Comparison of ENCODE assay signal across 18 cellular contexts in the genomic region with DNA sequence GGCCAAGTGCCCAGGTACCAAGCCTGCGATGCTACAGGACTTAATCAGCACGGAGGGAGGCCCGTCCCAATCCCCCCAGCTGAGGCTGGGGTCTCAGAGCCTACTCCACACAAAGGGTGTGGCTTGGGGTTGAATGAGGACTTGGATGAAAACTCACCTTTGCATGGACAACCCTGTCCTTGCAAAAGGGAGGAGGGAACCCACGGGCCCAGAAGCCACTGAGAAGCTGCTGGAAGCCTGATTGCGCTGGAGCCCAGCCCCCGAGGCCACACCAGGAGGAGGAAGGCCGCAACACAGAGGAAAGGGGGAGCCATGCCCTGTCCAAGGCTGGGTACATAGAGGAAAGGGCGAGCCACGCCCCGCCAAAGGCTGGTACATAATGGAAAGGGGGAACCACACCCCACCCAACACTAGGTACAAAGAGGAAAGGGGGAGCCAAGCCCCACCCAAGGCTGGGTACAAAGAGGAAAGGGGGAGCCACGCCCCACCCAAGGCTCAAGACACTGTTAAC.
A peak's percentile ranks its signal among the peaks of the same experiment; 100 is the strongest.
DNase-seq lines count a peak whose midpoint lies in the region; ATAC-seq, FAIRE-seq and TF ChIP-seq lines count a peak whose summit lies in the region.
"Had no signal": no experiment of that assay in that cellular context is flagged by ENCODE, and none has a peak within 500 bp of the region (broad histone marks: within the 10 kb centered on the region; RNA-seq: fewer than 3 reads in every experiment).

No MANE protein-coding gene starts in this region.

- H3K4me3 Mint-ChIP-seq in osteocyte (ENCODE audit: unreplicated experiment), result no peak overlapping the region
- H3K4me3 Mint-ChIP-seq: CD4-positive, CD25-positive, alpha-beta regulatory T cell had no signal

- peaks cover 0 to 31% (median 15%) of the 10 kb centered on the region in 4 donors for H3K4me1 ChIP-seq in upper lobe of left lung
- H3K4me1 ChIP-seq: A549 had no signal

- WGBS in upper lobe of left lung, 2 donors, result 91 to 93% methylated on average over 2 to 11 of the region's 11 CpGs

- H3K27me3 Mint-ChIP-seq in osteocyte (ENCODE audit: unreplicated experiment), result no peaks in the 10 kb centered on the region
- H3K27me3 Mint-ChIP-seq: CD4-positive, CD25-positive, alpha-beta regulatory T cell had no signal

- TF ChIP-seq CTCF in RWPE1 (conservative IDR thresholded peaks at IDR 0.05; ENCODE audit: low read depth) (no peak), osteocyte (IDR thresholded peaks at IDR 0.05) (no peak), upper lobe of left lung (IDR thresholded peaks at IDR 0.05) (no peak)

- POLR2A ChIA-PET in RWPE1 (lab: Yijun Ruan, JAX; ENCODE audit: low non-redundant PET), result no interaction called here

- TF ChIP-seq POLR2A in upper lobe of left lung (IDR thresholded peaks at IDR 0.05) (no peak), H54 (IDR thresholded peaks at IDR 0.05; ENCODE audit: low read depth, low read length) (no peak)

- FAIRE-seq in H54 (lab: Jason Lieb, UNC), result no peak
- FAIRE-seq: A549, GM12878, GM18507 had no signal

- H3K9me3 Mint-ChIP-seq in osteocyte (ENCODE audit: unreplicated experiment), result no peaks in the 10 kb centered on the region

- TF ChIP-seq EP300 in upper lobe of left lung (IDR thresholded peaks at IDR 0.05), result no peak

- H3K27ac ChIP-seq in RWPE1, result peak overlapping the region; percentile 65; the same call in 1 of the 2 replicates
- no peak overlapping the region for H3K27ac ChIP-seq in upper lobe of left lung
- H3K27ac ChIP-seq: A549 had no signal

- no peaks in the 10 kb centered on the region for H3K27me3 ChIP-seq in upper lobe of left lung

- DNase-seq in activated effector memory CD4-positive, alpha-beta T cell treated with anti-CD3 and anti-CD28 coated beads, Interleukin-2, amount 50 U/mL, for 16 hours, result peak; percentile 59
- no peak for DNase-seq in activated effector memory CD4-positive, alpha-beta T cell treated with Interleukin-2 at 50 U/mL for 16 hours
- DNase-seq in RWPE1 (ENCODE audit: low spot score) (no peak), osteocyte (ENCODE audit: extremely low spot score, unreplicated experiment) (peak; percentile 68), upper lobe of left lung (peak; percentile 12 to 47), H54 (ENCODE audit: insufficient read length, low spot score) (no peak), NCI-H2227 (lab: John Stamatoyannopoulos, UW; ENCODE audit: unreplicated experiment) (no peak)
- DNase-seq: CD4-positive, CD25-positive, alpha-beta regulatory T cell; KG1; NCI-H1048; NCI-H146; NCI-H446 treated with DMSO at 0.1 percent for 48 hours; NCI-H748 treated with DMSO at 0.1 percent for 48 hours had no signal

- H3K4me3 ChIP-seq in upper lobe of left lung, result no peak overlapping the region
- H3K4me3 ChIP-seq: A549, GM12878 had no signal

- H3K36me3 Mint-ChIP-seq in osteocyte (ENCODE audit: unreplicated experiment), result no peaks in the 10 kb centered on the region
- H3K36me3 Mint-ChIP-seq: CD4-positive, CD25-positive, alpha-beta regulatory T cell had no signal

- H3K4me1 Mint-ChIP-seq in osteocyte (ENCODE audit: unreplicated experiment), result no peaks in the 10 kb centered on the region
- H3K4me1 Mint-ChIP-seq: CD4-positive, CD25-positive, alpha-beta regulatory T cell had no signal

- peaks cover 0 to 4% (median 0%) of the 10 kb centered on the region in 4 donors for H3K9me3 ChIP-seq in upper lobe of left lung
- H3K9me3 ChIP-seq: A549 had no signal

- CTCF ChIA-PET in RWPE1 (lab: Yijun Ruan, JAX), result no interaction called here

- no peaks in the 10 kb centered on the region for H3K36me3 ChIP-seq in upper lobe of left lung

- no peak overlapping the region for H3K27ac Mint-ChIP-seq in osteocyte (ENCODE audit: unreplicated experiment)
- H3K27ac Mint-ChIP-seq: CD4-positive, CD25-positive, alpha-beta regulatory T cell had no signal

- ATAC-seq in upper lobe of left lung (ENCODE audit: low FRiP score in 2 of 2) (no peak), HG03520 (IDR thresholded peaks at IDR 0.05; ENCODE audit: unreplicated experiment) (no peak)
- ATAC-seq: A549, GM12878, Right ventricle myocardium inferior had no signal

Comparison
In these comparisons a context has a peak if more than half of its experiments do, and no peak if none do; other contexts are left out.
1. DNase-seq: peak in activated effector memory CD4-positive, alpha-beta T cell treated with anti-CD3 and anti-CD28 coated beads, Interleukin-2, amount 50 U/mL, for 16 hours (single experiment), osteocyte (single experiment) and upper lobe of left lung (2 of 2); none in activated effector memory CD4-positive, alpha-beta T cell treated with Interleukin-2 at 50 U/mL for 16 hours (single experiment), RWPE1 (single experiment), H54 (single experiment) and NCI-H2227 (single experiment).